ENCODE assay signal across 29 cellular contexts in genomic region chr2:217527586-217528202, GRCh38.
DNase-seq lines count a peak whose midpoint lies in the region; ATAC-seq and TF ChIP-seq lines count a peak whose summit lies in the region.
"Had no signal": no experiment of that assay in that cellular context is flagged by ENCODE, and none has a peak within 500 bp of the region (broad histone marks: within the 10 kb centered on the region; RNA-seq: fewer than 3 reads in every experiment).

No MANE protein-coding gene starts in this region.

- H3K27me3 Mint-ChIP-seq in naive thymus-derived CD8-positive, alpha-beta T cell: peaks cover 0 to 3% (median 0%) of the 10 kb centered on the region in 5 donors
- H3K27me3 Mint-ChIP-seq: CD4-positive, alpha-beta T cell; memory B cell; stimulated activated memory B cell treated with anti-CD40 and anti-IgM and Interleukin-4, amounts not matched to agents 10 μg/mL and 1 μg/mL and 100 μg/mL, for 72 hours; T-helper 17 cell had no signal

- H3K27me3 ChIP-seq in AG04450 (ENCODE audit: control insufficient read depth, insufficient read depth, low read length): peaks cover 13% of the 10 kb centered on the region
- H3K27me3 ChIP-seq: spleen had no signal

- peaks cover 0 to 3% (median 0%) of the 10 kb centered on the region in 4 donors for H3K4me1 Mint-ChIP-seq in naive thymus-derived CD8-positive, alpha-beta T cell
- H3K4me1 Mint-ChIP-seq: memory B cell; stimulated activated memory B cell treated with anti-CD40 and anti-IgM and Interleukin-4, amounts not matched to agents 10 μg/mL and 1 μg/mL and 100 μg/mL, for 72 hours; T-helper 17 cell had no signal

- H3K4me3 Mint-ChIP-seq in naive thymus-derived CD8-positive, alpha-beta T cell: no peak overlapping the region
- H3K4me3 Mint-ChIP-seq: activated T-cell treated with anti-CD3 and anti-CD28 coated beads, Interleukin-2, amount 50 U/mL, for 4 hours; CD4-positive, alpha-beta T cell; memory B cell; stimulated activated memory B cell treated with anti-CD40 and anti-IgM and Interleukin-4, amounts not matched to agents 10 μg/mL and 1 μg/mL and 100 μg/mL, for 72 hours; T-helper 17 cell had no signal

- POLR2A ChIA-PET in AG04450 (lab: Yijun Ruan, JAX): no interaction called here
- POLR2A ChIA-PET in naive thymus-derived CD8-positive, alpha-beta T cell (lab: Charles Lee): no interaction called here

- no peak for TF ChIP-seq POLR2A in GM18505 (IDR thresholded peaks at IDR 0.05; ENCODE audit: borderline replicate concordance, extremely low read depth, insufficient read depth, insufficient read length)

- 0 out of 2 replicates have a peak, but pooled peaks have one; percentile 7 for TF ChIP-seq CTCF in AG04450 (IDR thresholded peaks at IDR 0.05; ENCODE audit: low read depth, low read length)

- H3K9me3 ChIP-seq in AG04450 (ENCODE audit: control insufficient read depth, insufficient read depth, low read length): no peaks in the 10 kb centered on the region
- H3K9me3 ChIP-seq: spleen, thoracic aorta had no signal

- peaks cover 0 to 3% (median 0%) of the 10 kb centered on the region in 9 donors for H3K9me3 Mint-ChIP-seq in naive thymus-derived CD8-positive, alpha-beta T cell
- H3K9me3 Mint-ChIP-seq: CD4-positive, alpha-beta T cell had no signal

- no peak overlapping the region for H3K27ac ChIP-seq in AG04450 (ENCODE audit: low read depth, low read length)
- H3K27ac ChIP-seq: KMS-11, spleen, thoracic aorta, VCaP had no signal

- DNase-seq in AG04450 (ENCODE audit: low read depth, low spot score): no peak
- DNase-seq in ELR (ENCODE audit: low read depth): peak; percentile 48
- peak; percentile 62 for DNase-seq in NCI-H226
- DNase-seq in fibroblast of peridontal ligament (ENCODE audit: extremely low read depth): peak; percentile 81
- no peak for DNase-seq in SW 1271 (lab: John Stamatoyannopoulos, UW)
- DNase-seq in naive thymus-derived CD8-positive, alpha-beta T cell: no peak
- DNase-seq: ACHN; activated CD4-positive, alpha-beta T cell treated with anti-CD3 and anti-CD28 coated beads for 48 hours; activated naive CD4-positive, alpha-beta T cell; activated T-cell treated with anti-CD3 and anti-CD28 coated beads, Interleukin-2, amount 50 U/mL, for 4 hours; caudate nucleus; CD4-positive, alpha-beta T cell; GDM1; GOT3; head of caudate nucleus; left colon; NCI-H187; NCI-H69; RPMI8226; spleen; stimulated activated CD4-positive, alpha-beta T cell treated with anti-CD3 and anti-CD28 coated beads, Interleukin-2, amount 100 ng/mL, for 48 hours; T-helper 17 cell had no signal

- ATAC-seq in GM18505 (IDR thresholded peaks at IDR 0.05; ENCODE audit: unreplicated experiment) (no peak), GM19467 (IDR thresholded peaks at IDR 0.05; ENCODE audit: unreplicated experiment) (no peak)
- no peak for ATAC-seq in naive thymus-derived CD8-positive, alpha-beta T cell
- ATAC-seq: activated T-cell treated with anti-CD3 and anti-CD28 coated beads, Interleukin-2, amount 50 U/mL, for 4 hours; left colon; stimulated activated memory B cell treated with anti-CD40 and anti-IgM and Interleukin-4, amounts not matched to agents 10 μg/mL and 1 μg/mL and 100 μg/mL, for 72 hours; T-helper 17 cell had no signal

- H3K4me3 ChIP-seq in AG04450 (ENCODE audit: low read depth, low read length): no peak overlapping the region
- H3K4me3 ChIP-seq: spleen, thoracic aorta had no signal

- H3K27ac Mint-ChIP-seq in naive thymus-derived CD8-positive, alpha-beta T cell: no peak overlapping the region
- H3K27ac Mint-ChIP-seq: CD4-positive, alpha-beta T cell; memory B cell; stimulated activated memory B cell treated with anti-CD40 and anti-IgM and Interleukin-4, amounts not matched to agents 10 μg/mL and 1 μg/mL and 100 μg/mL, for 72 hours; T-helper 17 cell had no signal

- peaks cover under 1 to 9% (median 6%) of the 10 kb centered on the region in 3 donors for H3K36me3 Mint-ChIP-seq in naive thymus-derived CD8-positive, alpha-beta T cell
- H3K36me3 Mint-ChIP-seq: stimulated activated memory B cell treated with anti-CD40 and anti-IgM and Interleukin-4, amounts not matched to agents 10 μg/mL and 1 μg/mL and 100 μg/mL, for 72 hours had no signal

- CTCF ChIA-PET in AG04450 (lab: Charles Lee): interaction anchor here (0.6 kb wide), 1 partner anchor 824 kb away, joined by 12 read pairs; no protein-coding TSS in a partner anchor

Comparison
In these comparisons a context has a peak if more than half of its experiments do, and no peak if none do; other contexts are left out.
1. DNase-seq: peak in ELR (single experiment), NCI-H226 (single experiment) and fibroblast of peridontal ligament (single experiment); none in AG04450 (single experiment), SW 1271 (0 of 2) and naive thymus-derived CD8-positive, alpha-beta T cell (0 of 10).